Comparison of ENCODE assay signal across 8 cellular contexts in genomic region chr2:204177977-204178522, GRCh38.
DNase-seq lines count a peak whose midpoint lies in the region; ATAC-seq, FAIRE-seq and TF ChIP-seq lines count a peak whose summit lies in the region.

No MANE protein-coding gene starts in this region.

- H3K27ac ChIP-seq in adrenal gland (no peak overlapping the region), keratinocyte (ENCODE audit: control insufficient read depth, insufficient read depth, low read length) (no peak overlapping the region)

- H3K9me3 ChIP-seq in adrenal gland (replicated peaks in 1 of 3) = no peaks in the 10 kb centered on the region
- no peaks in the 10 kb centered on the region for H3K9me3 ChIP-seq in keratinocyte (ENCODE audit: control insufficient read depth, low read depth, low read length)

- H3K4me1 ChIP-seq in adrenal gland (replicated peaks in 1 of 2) (peaks cover 7 to 9% of the 10 kb centered on the region in 2 donors), keratinocyte (ENCODE audit: control insufficient read depth, extremely low read depth, insufficient read depth, low read length) (no peaks in the 10 kb centered on the region)

- peak; percentile 46 to 69 (median 63) for TF ChIP-seq CTCF in adrenal gland (IDR thresholded peaks at IDR 0.05)
- peak; percentile 25 to 54 (median 49) for TF ChIP-seq CTCF in keratinocyte (optimal IDR thresholded peaks at IDR 0.05 in 1 of 3, IDR thresholded peaks at IDR 0.05 in 1 of 3, conservative IDR thresholded peaks at IDR 0.05 in 1 of 3; ENCODE audit: extremely low read depth in 1 of 3, insufficient read depth in 2 of 3, low read length in 3 of 3)

- no peaks in the 10 kb centered on the region for H3K9me1 ChIP-seq in keratinocyte (ENCODE audit: control insufficient read depth, extremely low read depth, insufficient read depth, low read length)

- DNase-seq in NCI-H748 (lab: John Stamatoyannopoulos, UW; ENCODE audit: unreplicated experiment) (peak; percentile 41), NCI-H748 treated with DMSO at 0.1 percent for 48 hours (lab: John Stamatoyannopoulos, UW) (no peak), T follicular helper cell (ENCODE audit: low read depth) (peak; percentile 52), adrenal gland (peak; percentile 42 to 72 (median 55)), keratinocyte (ENCODE audit: low read depth, low spot score) (no peak), H4 (ENCODE audit: low spot score) (no peak)
- DNase-seq in stimulated activated CD8-positive, alpha-beta memory T cell treated with anti-CD3 and anti-CD28 coated beads, Interleukin-12 subunit alpha, Interleukin-12 subunit beta, amount 100 ng/mL, for 1 hour (ENCODE audit: low read depth) = peak; percentile 50

- no peaks in the 10 kb centered on the region for H4K20me1 ChIP-seq in keratinocyte (ENCODE audit: control insufficient read depth, extremely low read depth, insufficient read depth, low read length)

- H3K27me3 ChIP-seq in adrenal gland (no peaks in the 10 kb centered on the region), keratinocyte (ENCODE audit: control insufficient read depth, extremely low read depth, insufficient read depth, low read length) (no peaks in the 10 kb centered on the region)

- H3K36me3 ChIP-seq in adrenal gland (replicated peaks in 1 of 2) (no peaks in the 10 kb centered on the region), keratinocyte (ENCODE audit: control insufficient read depth in 2 of 2, extremely low read depth in 1 of 2, insufficient read depth in 2 of 2, low read length in 2 of 2) (no peaks in the 10 kb centered on the region)

- no peaks in the 10 kb centered on the region for H3K79me2 ChIP-seq in keratinocyte (ENCODE audit: control insufficient read depth, insufficient read depth, low read length)

- WGBS in adrenal gland, 4 donors = 50 to 65% (median 53%) methylated on average over 3 of the region's 3 CpGs

- intact Hi-C loops in adrenal gland (cut with DNase I) = no loop called here

- no peak for FAIRE-seq in keratinocyte (lab: Jason Lieb, UNC)

- peak; percentile 67 for ATAC-seq in HG03135 (IDR thresholded peaks at IDR 0.05; ENCODE audit: unreplicated experiment)

- no peak for TF ChIP-seq POLR2A in adrenal gland (IDR thresholded peaks at IDR 0.05)

- no peak overlapping the region for H3K4me3 ChIP-seq in adrenal gland
- H3K4me3 ChIP-seq in keratinocyte (ENCODE audit: control insufficient read depth in 2 of 3, extremely low read depth in 1 of 3, insufficient read depth in 2 of 3, low read depth in 1 of 3, low read length in 3 of 3) = no peak overlapping the region

- no peak overlapping the region for H3K4me2 ChIP-seq in keratinocyte (ENCODE audit: control insufficient read depth, extremely low read depth, insufficient read depth, low read depth, low read length)

- dilution Hi-C loops in keratinocyte (cut with MboI; ENCODE audit: extremely low pct_ligation_motif_present, low sequenced_read_pairs) = no loop called here

- no peak overlapping the region for H3K9ac ChIP-seq in keratinocyte (ENCODE audit: control insufficient read depth, extremely low read depth, insufficient read depth, low read length)

- no peak overlapping the region for H2AFZ ChIP-seq in keratinocyte (ENCODE audit: control insufficient read depth, low read length)

Comparison
In these comparisons a context has a peak if more than half of its experiments do, and no peak if none do; other contexts are left out.
1. DNase-seq: peak in NCI-H748 (single experiment), T follicular helper cell (single experiment), adrenal gland (7 of 7) and stimulated activated CD8-positive, alpha-beta memory T cell treated with anti-CD3 and anti-CD28 coated beads, Interleukin-12 subunit alpha, Interleukin-12 subunit beta, amount 100 ng/mL, for 1 hour (single experiment); none in NCI-H748 treated with DMSO at 0.1 percent for 48 hours (single experiment), keratinocyte (single experiment) and H4 (single experiment).